Comparison of ENCODE assay signal across 8 cellular contexts in genomic region chr14:77302926-77303325, GRCh38. TPM values are rescaled to one million over a fixed set of nuclear protein-coding genes. Genes with fewer than 3 reads are reported as not detected.
DNase-seq lines count a peak whose midpoint lies in the region; ATAC-seq and TF ChIP-seq lines count a peak whose summit lies in the region.

No MANE protein-coding gene starts in this region.

- no peak overlapping the region for H4K91ac ChIP-seq in neuronal stem cell (ENCODE audit: low read depth, low read length, poor library complexity)

- H2AK5ac ChIP-seq in neuronal stem cell (ENCODE audit: low read depth, low read length) = no peak overlapping the region

- no peak overlapping the region for H2BK120ac ChIP-seq in neuronal stem cell (ENCODE audit: low read depth, low read length)

- CTCF ChIA-PET in CD8-positive, alpha-beta T cell (lab: Charles Lee) = interaction anchor here (9.3 kb wide), 1 partner anchor 12 kb away, joined by 63 read pairs; no protein-coding TSS in a partner anchor

- H3K4ac ChIP-seq in neuronal stem cell (ENCODE audit: low read length) = no peak overlapping the region

- H3K27me3 ChIP-seq in CD8-positive, alpha-beta T cell (ENCODE audit: insufficient read depth, low read length) = no peaks in the 10 kb centered on the region
- H3K27me3 ChIP-seq in HUES48 (ENCODE audit: control insufficient read depth, insufficient read depth, low read length) (no peaks in the 10 kb centered on the region), neuronal stem cell (ENCODE audit: control insufficient read depth in 3 of 3, insufficient read depth in 3 of 3, low read depth in 1 of 3, low read length in 3 of 3) (no peaks in the 10 kb centered on the region)

- H3K36me3 Mint-ChIP-seq in CD8-positive, alpha-beta T cell = peaks cover 19% of the 10 kb centered on the region
- H3K36me3 Mint-ChIP-seq in activated naive CD8-positive, alpha-beta T cell treated with anti-CD3 and anti-CD28 coated beads, Interleukin-2, amount 50 U/mL, for 24 hours (ENCODE audit: low read depth) = peaks cover 11% of the 10 kb centered on the region

- no peak overlapping the region for H2BK15ac ChIP-seq in neuronal stem cell (ENCODE audit: low read length)

- intact Hi-C loops in CD8-positive, alpha-beta T cell (cut with DNase I, micrococcal nuclease) = loop anchor here in 1 of 2 experiments (5.0 kb wide), 1 partner anchor 1294 kb away; no protein-coding TSS in a partner anchor

- no peak overlapping the region for H2AFZ ChIP-seq in neuronal stem cell (ENCODE audit: low read length)

- no peaks in the 10 kb centered on the region for H3K4me1 Mint-ChIP-seq in CD8-positive, alpha-beta T cell (ENCODE audit: low read depth)
- H3K4me1 Mint-ChIP-seq in activated naive CD8-positive, alpha-beta T cell treated with anti-CD3 and anti-CD28 coated beads, Interleukin-2, amount 50 U/mL, for 24 hours = peaks cover 32% of the 10 kb centered on the region

- no peak overlapping the region for H3K4me3 ChIP-seq in CD8-positive, alpha-beta T cell (ENCODE audit: low read depth, low read length)
- H3K4me3 ChIP-seq in HUES48 (ENCODE audit: low read depth, low read length) (no peak overlapping the region), mesodermal cell (ENCODE audit: extremely low read depth, insufficient read depth, low read length, poor library complexity, severe bottlenecking) (no peak overlapping the region), neuronal stem cell (ENCODE audit: low read length in 2 of 2) (no peak overlapping the region)

- H3K4me3 Mint-ChIP-seq in CD8-positive, alpha-beta T cell = no peak overlapping the region
- no peak overlapping the region for H3K4me3 Mint-ChIP-seq in activated naive CD8-positive, alpha-beta T cell treated with anti-CD3 and anti-CD28 coated beads, Interleukin-2, amount 50 U/mL, for 24 hours

- no peak overlapping the region for H3K4me2 ChIP-seq in neuronal stem cell (ENCODE audit: insufficient read depth, low read length, poor library complexity, severe bottlenecking)

- H3K14ac ChIP-seq in neuronal stem cell (ENCODE audit: low read length) = no peak overlapping the region

- H3K27ac ChIP-seq in CD8-positive, alpha-beta T cell (ENCODE audit: low read depth, low read length) = no peak overlapping the region
- H3K27ac ChIP-seq in HUES48 (ENCODE audit: low read depth, low read length) = peak overlapping the region; percentile 52
- peak overlapping the region; percentile 98 for H3K27ac ChIP-seq in mesodermal cell (ENCODE audit: low read depth, low read length, severe bottlenecking)
- no peak overlapping the region for H3K27ac ChIP-seq in neuronal stem cell (replicated peaks; ENCODE audit: low read length)

- no peak overlapping the region for H3K23ac ChIP-seq in neuronal stem cell (ENCODE audit: low read depth, low read length, poor library complexity)

- POLR2A ChIA-PET in CD8-positive, alpha-beta T cell (lab: Charles Lee) = interaction anchor here (0.8 kb wide), 1 partner anchor 14 kb away, joined by 4 read pairs; no protein-coding TSS in a partner anchor

- H3K18ac ChIP-seq in neuronal stem cell (ENCODE audit: low read length) = no peak overlapping the region

- no peak overlapping the region for H4K8ac ChIP-seq in neuronal stem cell (ENCODE audit: low read depth, low read length)

- ATAC-seq in CD8-positive, alpha-beta T cell = peak; percentile 77
- ATAC-seq in activated naive CD8-positive, alpha-beta T cell treated with anti-CD3 and anti-CD28 coated beads, Interleukin-2, amount 50 U/mL, for 24 hours = peak; percentile 97
- no peak for ATAC-seq in GM21576 (IDR thresholded peaks at IDR 0.05; ENCODE audit: unreplicated experiment)

- no peaks in the 10 kb centered on the region for H3K9me3 Mint-ChIP-seq in CD8-positive, alpha-beta T cell
- H3K9me3 Mint-ChIP-seq in activated naive CD8-positive, alpha-beta T cell treated with anti-CD3 and anti-CD28 coated beads, Interleukin-2, amount 50 U/mL, for 24 hours = no peaks in the 10 kb centered on the region

- H3K9me3 ChIP-seq in CD8-positive, alpha-beta T cell (ENCODE audit: low read length) = no peaks in the 10 kb centered on the region
- H3K9me3 ChIP-seq in HUES48 (ENCODE audit: control insufficient read depth, insufficient read depth, low read length) (no peaks in the 10 kb centered on the region), mesodermal cell (ENCODE audit: control insufficient read depth, low read length) (no peaks in the 10 kb centered on the region), neuronal stem cell (replicated peaks in 1 of 2; ENCODE audit: control insufficient read depth in 2 of 2, insufficient read depth in 1 of 2, low read depth in 1 of 2, low read length in 2 of 2) (no peaks in the 10 kb centered on the region)

- H3K36me3 ChIP-seq in CD8-positive, alpha-beta T cell (ENCODE audit: insufficient read depth, low read length) = no peaks in the 10 kb centered on the region
- H3K36me3 ChIP-seq in HUES48 (ENCODE audit: control insufficient read depth, insufficient read depth, low read length) (peaks cover 35% of the 10 kb centered on the region; the same call in 1 of the 2 replicates), mesodermal cell (ENCODE audit: control insufficient read depth, insufficient read depth, low read length) (peaks cover 51% of the 10 kb centered on the region), neuronal stem cell (replicated peaks in 1 of 2; ENCODE audit: control insufficient read depth in 2 of 2, insufficient read depth in 2 of 2, low read length in 2 of 2) (peaks cover 6 to 79% of the 10 kb centered on the region in 2 donors)

- H2BK5ac ChIP-seq in neuronal stem cell (ENCODE audit: low read length) = no peak overlapping the region

- H3K4me1 ChIP-seq in CD8-positive, alpha-beta T cell (ENCODE audit: insufficient read depth, low read length) = no peaks in the 10 kb centered on the region
- peaks cover 13% of the 10 kb centered on the region for H3K4me1 ChIP-seq in HUES48 (ENCODE audit: control insufficient read depth, insufficient read depth, low read length)
- H3K4me1 ChIP-seq in mesodermal cell (ENCODE audit: control insufficient read depth, insufficient read depth, low read length, poor library complexity, severe bottlenecking) = peaks cover 55% of the 10 kb centered on the region
- H3K4me1 ChIP-seq in neuronal stem cell (ENCODE audit: control insufficient read depth in 2 of 2, insufficient read depth in 1 of 2, low read depth in 1 of 2, low read length in 2 of 2) = peaks cover 15 to 25% of the 10 kb centered on the region in 2 donors

- H3K27ac Mint-ChIP-seq in CD8-positive, alpha-beta T cell = no peak overlapping the region
- H3K27ac Mint-ChIP-seq in activated naive CD8-positive, alpha-beta T cell treated with anti-CD3 and anti-CD28 coated beads, Interleukin-2, amount 50 U/mL, for 24 hours = peak overlapping the region; percentile 85

- H3K79me1 ChIP-seq in neuronal stem cell (ENCODE audit: low read depth, low read length) = no peaks in the 10 kb centered on the region

- DNase-seq in CD8-positive, alpha-beta T cell = peak in 2 of 7 experiments; percentile 4 to 22
- DNase-seq in activated naive CD8-positive, alpha-beta T cell treated with anti-CD3 and anti-CD28 coated beads, Interleukin-2, amount 50 U/mL, for 24 hours = peak; percentile 19
- DNase-seq in neuronal stem cell (ENCODE audit: low spot score) = no peak
- no peak for DNase-seq in iPS-NIHi11 (ENCODE audit: low spot score)
- no peak for DNase-seq in cerebellar nuclear complex (lab: John Stamatoyannopoulos, UW)

- H2BK12ac ChIP-seq in neuronal stem cell (ENCODE audit: low read length) = no peak overlapping the region

- H3K9ac ChIP-seq in HUES48 (ENCODE audit: low read depth, low read length) = no peak overlapping the region
- no peak overlapping the region for H3K9ac ChIP-seq in neuronal stem cell (ENCODE audit: low read depth, low read length, poor library complexity)

- H3K27me3 Mint-ChIP-seq in CD8-positive, alpha-beta T cell (ENCODE audit: low read depth) = no peaks in the 10 kb centered on the region
- H3K27me3 Mint-ChIP-seq in activated naive CD8-positive, alpha-beta T cell treated with anti-CD3 and anti-CD28 coated beads, Interleukin-2, amount 50 U/mL, for 24 hours = no peaks in the 10 kb centered on the region

- no peak for TF ChIP-seq CTCF in CD8-positive, alpha-beta T cell (IDR thresholded peaks at IDR 0.05)

- WGBS in mesodermal cell (ENCODE audit: insufficient coverage in 2 of 2), 2 experiments = 93% methylated on average over 3 to 5 of the region's 5 CpGs
- WGBS in neuronal stem cell (ENCODE audit: extremely low coverage in 2 of 2, insufficient read length in 2 of 2, insufficient replicate concordance in 1 of 2), 2 donors = no CpG with 5 or more reads among the region's 5 CpGs

RNA-seq across cellular contexts. Expression of gene POMT2, which starts 17.8 kb away (rescaled TPM):
- total RNA-seq in CD8-positive, alpha-beta T cell = 1 to 10 TPM; 8.4 to 9.6 TPM
- polyA plus RNA-seq in mesodermal cell (2013, experiment 1 of 2) = 31.0 TPM
- 27.6 TPM for polyA plus RNA-seq in mesodermal cell (2013, experiment 2 of 2)
- polyA plus RNA-seq in neuronal stem cell (2013, experiment 1 of 2) = 13.9 TPM
- polyA plus RNA-seq in neuronal stem cell (2013, experiment 2 of 2) = 13.4 TPM

RNA-seq across cellular contexts. Expression of gene GSTZ1, which starts 17.9 kb away (rescaled TPM):
- 1 to 10 TPM; 4.2 to 5.9 TPM for total RNA-seq in CD8-positive, alpha-beta T cell
- polyA plus RNA-seq in mesodermal cell (2013, experiment 1 of 2) = 27.4 TPM
- polyA plus RNA-seq in mesodermal cell (2013, experiment 2 of 2) = 27.5 TPM
- polyA plus RNA-seq in neuronal stem cell (2013, experiment 1 of 2) = 26.8 TPM
- polyA plus RNA-seq in neuronal stem cell (2013, experiment 2 of 2) = 25.2 TPM

RNA-seq across cellular contexts. Expression of gene NGB, which starts 31.9 kb away (rescaled TPM):
- total RNA-seq in CD8-positive, alpha-beta T cell = not detected
- polyA plus RNA-seq in mesodermal cell (2013, experiment 1 of 2) = not detected
- not detected for polyA plus RNA-seq in mesodermal cell (2013, experiment 2 of 2)
- polyA plus RNA-seq in neuronal stem cell (2013, experiment 1 of 2) = not detected
- not detected for polyA plus RNA-seq in neuronal stem cell (2013, experiment 2 of 2)

Comparison
In these comparisons a context has a peak if more than half of its experiments do, and no peak if none do; other contexts are left out.
1. H3K27ac ChIP-seq: peak in HUES48 (single experiment) and mesodermal cell (single experiment); none in CD8-positive, alpha-beta T cell (single experiment) and neuronal stem cell (single experiment).